1 cellular context compared by ENCODE assay signal in genomic region chr6:28771401-28772267, GRCh38.
A peak's percentile ranks its signal among the peaks of the same experiment; 100 is the strongest.
TF ChIP-seq lines count a peak whose summit lies in the region.

No MANE protein-coding gene starts in this region.

TF ChIP-seq in HEK293, 187 proteins besides CTCF, POLR2A, EP300 and RAD21 (continued from another document):
- TF ChIP-seq ZSCAN30 (tag by site-specific recombination; IDR thresholded peaks at IDR 0.05) (peak; percentile 77), ZBTB10 (tag by site-specific recombination; IDR thresholded peaks at IDR 0.05) (no peak), IKZF3 (tag by site-specific recombination; IDR thresholded peaks at IDR 0.05) (peak; percentile 73), SCRT2 (tag by site-specific recombination; IDR thresholded peaks at IDR 0.05) (no peak), ZNF776 (tag by site-specific recombination; IDR thresholded peaks at IDR 0.05; ENCODE audit: borderline replicate concordance) (no peak), ZNF561 (tag by site-specific recombination; IDR thresholded peaks at IDR 0.05; ENCODE audit: borderline replicate concordance) (0 out of 2 replicates have a peak, but pooled peaks have one; percentile 32)
